ENCODE assay signal across 16 cellular contexts in genomic region chr11:32032478-32032877, GRCh38. TPM values are rescaled to one million over a fixed set of nuclear protein-coding genes. Genes with fewer than 3 reads are reported as not detected.
DNase-seq lines count a peak whose midpoint lies in the region; ATAC-seq and TF ChIP-seq lines count a peak whose summit lies in the region.
"Had no signal": no experiment of that assay in that cellular context is flagged by ENCODE, and none has a peak within 500 bp of the region (broad histone marks: within the 10 kb centered on the region; RNA-seq: fewer than 3 reads in every experiment).

No MANE protein-coding gene starts in this region.

- H3K9me3 Mint-ChIP-seq in activated T-helper 1 cell treated with anti-CD3 and anti-CD28 coated beads, Interleukin-12 subunit alpha, Interleukin-12 subunit beta, Interleukin-2, Interleukin-4 antibody, amounts not matched to agents 30 ng/mL and 10 ng/mL and 1 ng/mL, durations not matched to agents 14 hours and 24 hours and 36 hours = no peaks in the 10 kb centered on the region
- H3K9me3 Mint-ChIP-seq: naive thymus-derived CD8-positive, alpha-beta T cell; T-cell had no signal

- H3K4me3 ChIP-seq in GM06990 (replicated peaks; ENCODE audit: low read depth, low read length) (no peak overlapping the region), heart right ventricle (no peak overlapping the region)
- H3K4me3 ChIP-seq: left ventricle myocardium inferior, right lobe of liver had no signal

- H3K4me3 Mint-ChIP-seq in activated T-helper 1 cell treated with anti-CD3 and anti-CD28 coated beads, Interleukin-12 subunit alpha, Interleukin-12 subunit beta, Interleukin-2, Interleukin-4 antibody, amounts not matched to agents 30 ng/mL and 10 ng/mL and 1 ng/mL, durations not matched to agents 14 hours and 24 hours and 36 hours = no peak overlapping the region
- H3K4me3 Mint-ChIP-seq: naive thymus-derived CD8-positive, alpha-beta T cell; T-cell had no signal

- no peak overlapping the region for H3K27ac Mint-ChIP-seq in activated T-helper 1 cell treated with anti-CD3 and anti-CD28 coated beads, Interleukin-12 subunit alpha, Interleukin-12 subunit beta, Interleukin-2, Interleukin-4 antibody, amounts not matched to agents 30 ng/mL and 10 ng/mL and 1 ng/mL, durations not matched to agents 14 hours and 24 hours and 36 hours
- H3K27ac Mint-ChIP-seq: naive thymus-derived CD8-positive, alpha-beta T cell; T-cell had no signal

- no peaks in the 10 kb centered on the region for H3K4me1 ChIP-seq in heart right ventricle
- H3K4me1 ChIP-seq: left ventricle myocardium inferior, right lobe of liver had no signal

- H3K36me3 Mint-ChIP-seq in activated T-helper 1 cell treated with anti-CD3 and anti-CD28 coated beads, Interleukin-12 subunit alpha, Interleukin-12 subunit beta, Interleukin-2, Interleukin-4 antibody, amounts not matched to agents 30 ng/mL and 10 ng/mL and 1 ng/mL, durations not matched to agents 14 hours and 24 hours and 36 hours (ENCODE audit: low read depth) = no peaks in the 10 kb centered on the region
- H3K36me3 Mint-ChIP-seq: T-cell had no signal

- H3K27me3 Mint-ChIP-seq in activated T-helper 1 cell treated with anti-CD3 and anti-CD28 coated beads, Interleukin-12 subunit alpha, Interleukin-12 subunit beta, Interleukin-2, Interleukin-4 antibody, amounts not matched to agents 30 ng/mL and 10 ng/mL and 1 ng/mL, durations not matched to agents 14 hours and 24 hours and 36 hours (ENCODE audit: insufficient read depth) = peaks cover 9% of the 10 kb centered on the region

- H3K9me3 ChIP-seq in heart right ventricle = no peaks in the 10 kb centered on the region
- H3K9me3 ChIP-seq: left ventricle myocardium inferior, right lobe of liver had no signal

- H3K4me1 Mint-ChIP-seq in activated T-helper 1 cell treated with anti-CD3 and anti-CD28 coated beads, Interleukin-12 subunit alpha, Interleukin-12 subunit beta, Interleukin-2, Interleukin-4 antibody, amounts not matched to agents 30 ng/mL and 10 ng/mL and 1 ng/mL, durations not matched to agents 14 hours and 24 hours and 36 hours (ENCODE audit: low read depth) = no peaks in the 10 kb centered on the region
- H3K4me1 Mint-ChIP-seq: naive thymus-derived CD8-positive, alpha-beta T cell; T-cell had no signal

- TF ChIP-seq CTCF in GM06990 (IDR thresholded peaks at IDR 0.05; ENCODE audit: insufficient read depth, low read length, poor library complexity, severe bottlenecking) (no peak), heart right ventricle (IDR thresholded peaks at IDR 0.05) (no peak)

- ATAC-seq in GM19463 (IDR thresholded peaks at IDR 0.05; ENCODE audit: unreplicated experiment) (peak; percentile 58), HG03175 (IDR thresholded peaks at IDR 0.05; ENCODE audit: unreplicated experiment) (peak; percentile 50), GM19328 (IDR thresholded peaks at IDR 0.05; ENCODE audit: unreplicated experiment) (no peak), heart right ventricle (no peak)
- ATAC-seq: naive thymus-derived CD8-positive, alpha-beta T cell; right lobe of liver; T-cell had no signal

- peak; percentile 10 for DNase-seq in GM06990 (ENCODE audit: extremely low read depth, insufficient read length)
- peak; percentile 34 for DNase-seq in amniotic epithelial cell (ENCODE audit: low read depth)
- no peak for DNase-seq in activated T-helper 1 cell treated with anti-CD3 and anti-CD28 coated beads, Interleukin-12 subunit alpha, Interleukin-12 subunit beta, Interleukin-2, Interleukin-4 antibody, amounts not matched to agents 30 ng/mL and 10 ng/mL and 1 ng/mL, durations not matched to agents 14 hours and 24 hours and 36 hours (ENCODE audit: low spot score)
- no peak for DNase-seq in posterior vena cava (ENCODE audit: low spot score)
- DNase-seq in heart right ventricle = no peak
- DNase-seq: activated CD4-positive, alpha-beta T cell treated with anti-CD3 and anti-CD28 coated beads for 4 hours; activated effector memory CD4-positive, alpha-beta T cell treated with anti-CD3 and anti-CD28 coated beads, Interleukin-2, amount 50 U/mL, for 16 hours; DMS79 treated with DMSO at 0.1 percent for 48 hours; left ventricle myocardium inferior; naive thymus-derived CD8-positive, alpha-beta T cell; NCI-H187 treated with DMSO at 0.1 percent for 48 hours; right lobe of liver; T-cell had no signal

- WGBS in heart right ventricle, 2 donors = 59 to 67% methylated on average over 4 of the region's 4 CpGs

- peak overlapping the region in 1 of 10 donors; percentile 65 for H3K27ac ChIP-seq in heart right ventricle
- H3K27ac ChIP-seq: left ventricle myocardium inferior, right lobe of liver had no signal

- H3K36me3 ChIP-seq in GM06990 (ENCODE audit: control insufficient read depth, insufficient read depth, low read length) = no peaks in the 10 kb centered on the region
- H3K36me3 ChIP-seq in heart right ventricle = no peaks in the 10 kb centered on the region
- H3K36me3 ChIP-seq: left ventricle myocardium inferior, right lobe of liver had no signal

- H3K27me3 ChIP-seq in GM06990 (replicated peaks; ENCODE audit: control insufficient read depth, insufficient read depth, low read length) (no peaks in the 10 kb centered on the region), heart right ventricle (peaks cover 0 to 24% (median 4%) of the 10 kb centered on the region in 7 donors)
- H3K27me3 ChIP-seq: right lobe of liver had no signal

- intact Hi-C loops in activated T-helper 1 cell treated with anti-CD3 and anti-CD28 coated beads, Interleukin-12 subunit alpha, Interleukin-12 subunit beta, Interleukin-2, Interleukin-4 antibody, amounts not matched to agents 30 ng/mL and 10 ng/mL and 1 ng/mL, durations not matched to agents 14 hours and 24 hours and 36 hours (cut with micrococcal nuclease) = no loop called here
- intact Hi-C loops in posterior vena cava (cut with DNase I) (no loop called here), heart right ventricle (cut with DNase I) (no loop called here)

RNA-seq across cellular contexts. Expression of gene RCN1, which starts 58.4 kb away (rescaled TPM):
- total RNA-seq in activated T-helper 1 cell treated with anti-CD3 and anti-CD28 coated beads, Interleukin-12 subunit alpha, Interleukin-12 subunit beta, Interleukin-2, Interleukin-4 antibody, amounts not matched to agents 30 ng/mL and 10 ng/mL and 1 ng/mL, durations not matched to agents 14 hours and 24 hours and 36 hours = 30.9 and 36.5 TPM in 2 replicates
- total RNA-seq in posterior vena cava (100 to 1,000 TPM; 130 to 134 TPM), heart right ventricle (10 to 100 TPM in 9 of 10 donors, 1 to 10 TPM in 1; 9.7 to 60.4 (median 19.2) TPM)
- 10 to 100 TPM; 41.4 to 45.6 TPM for polyA plus RNA-seq in heart right ventricle

Comparison
In these comparisons a context has a peak if more than half of its experiments do, and no peak if none do; other contexts are left out.
1. DNase-seq: peak in GM06990 (single experiment) and amniotic epithelial cell (single experiment); none in activated T-helper 1 cell treated with anti-CD3 and anti-CD28 coated beads, Interleukin-12 subunit alpha, Interleukin-12 subunit beta, Interleukin-2, Interleukin-4 antibody, amounts not matched to agents 30 ng/mL and 10 ng/mL and 1 ng/mL, durations not matched to agents 14 hours and 24 hours and 36 hours (single experiment), posterior vena cava (single experiment) and heart right ventricle (0 of 2).
2. ATAC-seq: peak in GM19463 (single experiment) and HG03175 (single experiment); none in GM19328 (single experiment) and heart right ventricle (0 of 8).